32 cellular contexts compared by ENCODE assay signal in genomic region chr18:21509062-21509461, GRCh38.
DNase-seq lines count a peak whose midpoint lies in the region; ATAC-seq and TF ChIP-seq lines count a peak whose summit lies in the region.
"Had no signal": no experiment of that assay in that cellular context is flagged by ENCODE, and none has a peak within 500 bp of the region (broad histone marks: within the 10 kb centered on the region; RNA-seq: fewer than 3 reads in every experiment).

No MANE protein-coding gene starts in this region.

- no peak for TF ChIP-seq POLR2A in uterus (IDR thresholded peaks at IDR 0.05)

- H3K9me3 ChIP-seq in psoas muscle: no peaks in the 10 kb centered on the region
- H3K9me3 ChIP-seq in uterus: no peaks in the 10 kb centered on the region
- H3K9me3 ChIP-seq: adrenal gland, body of pancreas, Caco-2, mucosa of descending colon, pancreas, testis had no signal

- no peak overlapping the region for H3K27ac Mint-ChIP-seq in stimulated activated naive CD8-positive, alpha-beta T cell treated with anti-CD3 and anti-CD28 coated beads, Interleukin-15, amount 100 ng/mL, for 72 hours
- H3K27ac Mint-ChIP-seq: activated CD8-positive, alpha-beta T cell treated with anti-CD3 and anti-CD28 coated beads for 36 hours; activated naive CD4-positive, alpha-beta T cell treated with anti-CD3 and anti-CD28 coated beads, Interleukin-2, amount 10 ng/mL, durations not matched to agents 7 days and 5 days; activated T-helper 17 cell treated with anti-CD3 and anti-CD28 coated beads, Interleukin-2, amount 50 U/mL, for 72 hours; nephron had no signal

- H3K4me1 Mint-ChIP-seq in stimulated activated naive CD8-positive, alpha-beta T cell treated with anti-CD3 and anti-CD28 coated beads, Interleukin-15, amount 100 ng/mL, for 72 hours: no peaks in the 10 kb centered on the region
- H3K4me1 Mint-ChIP-seq: activated naive CD4-positive, alpha-beta T cell treated with anti-CD3 and anti-CD28 coated beads, Interleukin-2, amount 10 ng/mL, durations not matched to agents 7 days and 5 days; activated T-helper 17 cell treated with anti-CD3 and anti-CD28 coated beads, Interleukin-2, amount 50 U/mL, for 72 hours; CD14-positive monocyte; nephron had no signal

- WGBS in psoas muscle, 3 donors: 76 to 85% (median 80%) methylated on average over 5 of the region's 5 CpGs

- no peaks in the 10 kb centered on the region for H3K27me3 Mint-ChIP-seq in stimulated activated naive CD8-positive, alpha-beta T cell treated with anti-CD3 and anti-CD28 coated beads, Interleukin-15, amount 100 ng/mL, for 72 hours
- H3K27me3 Mint-ChIP-seq: activated CD8-positive, alpha-beta T cell treated with anti-CD3 and anti-CD28 coated beads for 36 hours; activated naive CD4-positive, alpha-beta T cell treated with anti-CD3 and anti-CD28 coated beads, Interleukin-2, amount 10 ng/mL, durations not matched to agents 7 days and 5 days; activated T-helper 17 cell treated with anti-CD3 and anti-CD28 coated beads, Interleukin-2, amount 50 U/mL, for 72 hours had no signal

- no peak overlapping the region for H3K4me3 Mint-ChIP-seq in stimulated activated naive CD8-positive, alpha-beta T cell treated with anti-CD3 and anti-CD28 coated beads, Interleukin-15, amount 100 ng/mL, for 72 hours
- H3K4me3 Mint-ChIP-seq: activated CD8-positive, alpha-beta T cell treated with anti-CD3 and anti-CD28 coated beads for 36 hours; activated naive CD4-positive, alpha-beta T cell treated with anti-CD3 and anti-CD28 coated beads, Interleukin-2, amount 10 ng/mL, durations not matched to agents 7 days and 5 days; activated T-helper 17 cell treated with anti-CD3 and anti-CD28 coated beads, Interleukin-2, amount 50 U/mL, for 72 hours; CD14-positive monocyte; nephron had no signal

- TF ChIP-seq CTCF in psoas muscle (IDR thresholded peaks at IDR 0.05) (peak; percentile 11), uterus (IDR thresholded peaks at IDR 0.05) (no peak)

- no peaks in the 10 kb centered on the region for H3K27me3 ChIP-seq in psoas muscle (ENCODE audit: insufficient read depth in 3 of 3, low read length in 2 of 3)
- H3K27me3 ChIP-seq in uterus: no peaks in the 10 kb centered on the region
- H3K27me3 ChIP-seq: adrenal gland, body of pancreas, pancreas, testis had no signal

- peak; percentile 18 for DNase-seq in DMS 273 (lab: John Stamatoyannopoulos, UW; ENCODE audit: unreplicated experiment)
- DNase-seq in DMS 273 treated with DMSO at 0.1 percent for 48 hours (lab: John Stamatoyannopoulos, UW): no peak
- DNase-seq in M059J (ENCODE audit: low read depth): peak; percentile 6
- peak; percentile 17 for DNase-seq in cerebellar cortex (ENCODE audit: low spot score)
- DNase-seq in psoas muscle: no peak
- DNase-seq in stimulated activated naive CD8-positive, alpha-beta T cell treated with anti-CD3 and anti-CD28 coated beads, Interleukin-15, amount 100 ng/mL, for 72 hours: no peak
- DNase-seq in NCI-H1930 (lab: John Stamatoyannopoulos, UW): no peak
- DNase-seq in uterus: no peak
- DNase-seq: activated CD8-positive, alpha-beta T cell treated with anti-CD3 and anti-CD28 coated beads for 36 hours; activated naive CD4-positive, alpha-beta T cell treated with anti-CD3 and anti-CD28 coated beads, Interleukin-2, amount 10 ng/mL, durations not matched to agents 7 days and 5 days; adrenal gland; body of pancreas; Caco-2; cerebellar nuclear complex; DMS79 treated with DMSO at 0.1 percent for 48 hours; Kasumi-1; mammary epithelial cell; mucosa of descending colon; NCI-H1092; NCI-H1694; NCI-H2171; pancreas; PC-9; right cardiac atrium; stimulated activated CD4-positive, alpha-beta T cell treated with anti-CD3 and anti-CD28 coated beads, Interleukin-1b, Interleukin-23, amount 100 ng/mL, for 48 hours; stimulated activated naive CD8-positive, alpha-beta T cell treated with anti-CD3 and anti-CD28 coated beads, Interleukin-15, Interleukin-2, amounts not matched to agents 100 U/mL and 50 U/mL, for 24 hours; testis had no signal

- no peak overlapping the region for H3K4me3 ChIP-seq in psoas muscle
- no peak overlapping the region for H3K4me3 ChIP-seq in uterus
- H3K4me3 ChIP-seq: adrenal gland, body of pancreas, mucosa of descending colon, pancreas, PC-9, testis had no signal

- peak in 3 of 4 donors; percentile 36 to 52 (median 45) for ATAC-seq in psoas muscle
- ATAC-seq in stimulated activated naive CD8-positive, alpha-beta T cell treated with anti-CD3 and anti-CD28 coated beads, Interleukin-15, amount 100 ng/mL, for 72 hours: no peak
- ATAC-seq: activated CD8-positive, alpha-beta T cell treated with anti-CD3 and anti-CD28 coated beads for 36 hours; activated T-helper 17 cell treated with anti-CD3 and anti-CD28 coated beads, Interleukin-2, amount 50 U/mL, for 72 hours; body of pancreas; mucosa of descending colon; pancreas; right cardiac atrium; Right ventricle myocardium inferior; stimulated activated naive CD8-positive, alpha-beta T cell treated with anti-CD3 and anti-CD28 coated beads, Interleukin-15, Interleukin-2, amounts not matched to agents 100 U/mL and 50 U/mL, for 24 hours had no signal

- no peak overlapping the region for H3K27ac ChIP-seq in psoas muscle
- H3K27ac ChIP-seq in uterus: no peak overlapping the region
- H3K27ac ChIP-seq: 22Rv1, adrenal gland, body of pancreas, pancreas, PC-9, testis had no signal

- intact Hi-C loops in psoas muscle (cut with DNase I): loop anchor here in 1 of 2 donors (10.0 kb wide), 1 partner anchor 314 kb away; no protein-coding TSS in a partner anchor
- intact Hi-C loops in uterus (cut with DNase I; ENCODE audit: low total_unique reads): no loop called here

- peaks cover 4 to 31% of the 10 kb centered on the region in 2 donors for H3K36me3 ChIP-seq in psoas muscle (ENCODE audit: insufficient read depth in 1 of 2, low read depth in 1 of 2)
- no peaks in the 10 kb centered on the region for H3K36me3 ChIP-seq in uterus
- H3K36me3 ChIP-seq: adrenal gland, pancreas had no signal

- H3K4me1 ChIP-seq in psoas muscle (no peaks in the 10 kb centered on the region), uterus (no peaks in the 10 kb centered on the region)
- H3K4me1 ChIP-seq: adrenal gland, body of pancreas, Caco-2, pancreas, testis had no signal

- H3K9me3 Mint-ChIP-seq in stimulated activated naive CD8-positive, alpha-beta T cell treated with anti-CD3 and anti-CD28 coated beads, Interleukin-15, amount 100 ng/mL, for 72 hours: peaks cover 17 to 20% of the 10 kb centered on the region in 2 donors
- H3K9me3 Mint-ChIP-seq: activated naive CD4-positive, alpha-beta T cell treated with anti-CD3 and anti-CD28 coated beads, Interleukin-2, amount 10 ng/mL, durations not matched to agents 7 days and 5 days; nephron had no signal

Comparison
In these comparisons a context has a peak if more than half of its experiments do, and no peak if none do; other contexts are left out.
1. DNase-seq: peak in DMS 273 (single experiment), M059J (single experiment) and cerebellar cortex (single experiment); none in DMS 273 treated with DMSO at 0.1 percent for 48 hours (single experiment), psoas muscle (0 of 2), stimulated activated naive CD8-positive, alpha-beta T cell treated with anti-CD3 and anti-CD28 coated beads, Interleukin-15, amount 100 ng/mL, for 72 hours (0 of 2), NCI-H1930 (0 of 2) and uterus (0 of 2).